Comparison of ENCODE assay signal across 15 cellular contexts in genomic region chr12:4830568-4830967, GRCh38.
DNase-seq lines count a peak whose midpoint lies in the region; ATAC-seq and TF ChIP-seq lines count a peak whose summit lies in the region.
"Had no signal": no experiment of that assay in that cellular context is flagged by ENCODE, and none has a peak within 500 bp of the region (broad histone marks: within the 10 kb centered on the region; RNA-seq: fewer than 3 reads in every experiment).

No MANE protein-coding gene starts in this region.

- H3K36me3 ChIP-seq in neuronal stem cell (replicated peaks in 1 of 2; ENCODE audit: control insufficient read depth in 2 of 2, insufficient read depth in 2 of 2, low read length in 2 of 2): no peaks in the 10 kb centered on the region
- H3K36me3 ChIP-seq in PC-3 (ENCODE audit: low read depth, low read length): no peaks in the 10 kb centered on the region
- H3K36me3 ChIP-seq: SJSA1 had no signal

- no peaks in the 10 kb centered on the region for H3K9me3 ChIP-seq in neuronal stem cell (replicated peaks in 1 of 2; ENCODE audit: control insufficient read depth in 2 of 2, insufficient read depth in 1 of 2, low read depth in 1 of 2, low read length in 2 of 2)
- no peaks in the 10 kb centered on the region for H3K9me3 ChIP-seq in PC-3 (ENCODE audit: low read length)

- H3K27me3 ChIP-seq in neuronal stem cell (ENCODE audit: control insufficient read depth in 3 of 3, insufficient read depth in 3 of 3, low read depth in 1 of 3, low read length in 3 of 3) (no peaks in the 10 kb centered on the region), PC-3 (ENCODE audit: low read length) (peaks cover 39% of the 10 kb centered on the region)
- H3K27me3 ChIP-seq: foreskin keratinocyte had no signal

- H3K36me3 Mint-ChIP-seq in activated CD4-positive, alpha-beta T cell treated with anti-CD3 and anti-CD28 coated beads, Interleukin-2, amount 10 ng/mL, durations not matched to agents 7 days and 5 days (ENCODE audit: low read depth): peaks cover 32% of the 10 kb centered on the region
- H3K36me3 Mint-ChIP-seq in IgD-negative memory B cell: no peaks in the 10 kb centered on the region
- no peaks in the 10 kb centered on the region for H3K36me3 Mint-ChIP-seq in activated CD8-positive, alpha-beta T cell treated with anti-CD3 and anti-CD28 coated beads for 36 hours (ENCODE audit: low read depth)

- no peak overlapping the region for H3K14ac ChIP-seq in neuronal stem cell (ENCODE audit: low read length)

- no peaks in the 10 kb centered on the region for H3K79me1 ChIP-seq in neuronal stem cell (ENCODE audit: low read depth, low read length)

- H3K27ac ChIP-seq in neuronal stem cell (replicated peaks; ENCODE audit: low read length): no peak overlapping the region
- H3K27ac ChIP-seq in PC-3 (ENCODE audit: low read length): no peak overlapping the region
- H3K27ac ChIP-seq: coronary artery, foreskin keratinocyte, PC-9, SJSA1 had no signal

- H2BK15ac ChIP-seq in neuronal stem cell (ENCODE audit: low read length): no peak overlapping the region

- peaks cover 5% of the 10 kb centered on the region for H3K9me3 Mint-ChIP-seq in activated CD4-positive, alpha-beta T cell treated with anti-CD3 and anti-CD28 coated beads, Interleukin-2, amount 10 ng/mL, durations not matched to agents 7 days and 5 days
- no peaks in the 10 kb centered on the region for H3K9me3 Mint-ChIP-seq in IgD-negative memory B cell
- H3K9me3 Mint-ChIP-seq in activated CD8-positive, alpha-beta T cell treated with anti-CD3 and anti-CD28 coated beads for 36 hours: peaks cover 3% of the 10 kb centered on the region

- H3K9me2 ChIP-seq in PC-3 (replicated peaks; ENCODE audit: low read length): no peaks in the 10 kb centered on the region

- H3K4me3 Mint-ChIP-seq in activated CD4-positive, alpha-beta T cell treated with anti-CD3 and anti-CD28 coated beads, Interleukin-2, amount 10 ng/mL, durations not matched to agents 7 days and 5 days: peak overlapping the region; percentile 74
- peak overlapping the region in 3 of 4 donors; percentile 24 to 92 (median 61) for H3K4me3 Mint-ChIP-seq in IgD-negative memory B cell
- no peak overlapping the region for H3K4me3 Mint-ChIP-seq in activated CD8-positive, alpha-beta T cell treated with anti-CD3 and anti-CD28 coated beads for 36 hours

- no peak overlapping the region for H2AK5ac ChIP-seq in neuronal stem cell (ENCODE audit: low read depth, low read length)

- no peak overlapping the region for H2BK5ac ChIP-seq in neuronal stem cell (ENCODE audit: low read length)

- no peaks in the 10 kb centered on the region for H4K20me1 ChIP-seq in PC-3 (ENCODE audit: low read length)

- H2BK120ac ChIP-seq in neuronal stem cell (ENCODE audit: low read depth, low read length): no peak overlapping the region

- no peaks in the 10 kb centered on the region for H3K79me2 ChIP-seq in PC-3 (ENCODE audit: low read length)

- H3K4me1 Mint-ChIP-seq in activated CD4-positive, alpha-beta T cell treated with anti-CD3 and anti-CD28 coated beads, Interleukin-2, amount 10 ng/mL, durations not matched to agents 7 days and 5 days: peaks cover 55% of the 10 kb centered on the region
- H3K4me1 Mint-ChIP-seq in IgD-negative memory B cell: peaks cover 34 to 52% (median 37%) of the 10 kb centered on the region in 3 donors
- peaks cover 62% of the 10 kb centered on the region for H3K4me1 Mint-ChIP-seq in activated CD8-positive, alpha-beta T cell treated with anti-CD3 and anti-CD28 coated beads for 36 hours (ENCODE audit: low read depth)

- intact Hi-C loops in activated CD8-positive, alpha-beta T cell treated with anti-CD3 and anti-CD28 coated beads for 36 hours (cut with micrococcal nuclease): no loop called here
- intact Hi-C loops in PC-3 (cut with micrococcal nuclease): no loop called here

- no peak overlapping the region for H2AFZ ChIP-seq in neuronal stem cell (ENCODE audit: low read length)
- H2AFZ ChIP-seq in PC-3 (ENCODE audit: low read length): no peak overlapping the region
- H2AFZ ChIP-seq: PC-9 had no signal

- no peak for ATAC-seq in activated CD8-positive, alpha-beta T cell treated with anti-CD3 and anti-CD28 coated beads for 36 hours
- ATAC-seq in PC-3: no peak
- ATAC-seq: foreskin keratinocyte had no signal

- DNase-seq in activated CD4-positive, alpha-beta T cell treated with anti-CD3 and anti-CD28 coated beads, Interleukin-2, amount 10 ng/mL, durations not matched to agents 7 days and 5 days: no peak
- DNase-seq in activated CD4-positive, alpha-beta T cell treated with anti-CD3 and anti-CD28 coated beads for 4 hours: no peak
- no peak for DNase-seq in activated CD8-positive, alpha-beta T cell treated with anti-CD3 and anti-CD28 coated beads for 36 hours
- DNase-seq in neuronal stem cell (ENCODE audit: low spot score) (no peak), cerebellar cortex (ENCODE audit: low spot score) (no peak), PC-3 (no peak), SHP77 treated with DMSO at 0.1 percent for 48 hours (lab: John Stamatoyannopoulos, UW) (no peak)
- DNase-seq: activated CD8-positive, alpha-beta memory T cell treated with anti-CD3 and anti-CD28 coated beads for 24 hours; activated effector memory CD4-positive, alpha-beta T cell treated with anti-CD3 and anti-CD28 coated beads, Interleukin-2, amount 50 U/mL, for 16 hours; foreskin keratinocyte; PC-9; stimulated activated CD4-positive, alpha-beta T cell treated with anti-CD3 and anti-CD28 coated beads, Interleukin-12 subunit alpha, Interleukin-12 subunit beta, amount 100 ng/mL, for 4 hours had no signal

- no CpG with 5 or more reads among the region's 12 CpGs for WGBS in neuronal stem cell (ENCODE audit: extremely low coverage in 2 of 2, insufficient read length in 2 of 2, insufficient replicate concordance in 1 of 2), 2 donors

- no peak overlapping the region for H3K9ac ChIP-seq in neuronal stem cell (ENCODE audit: low read depth, low read length, poor library complexity)
- no peak overlapping the region for H3K9ac ChIP-seq in PC-3 (ENCODE audit: low read length)

- H4K91ac ChIP-seq in neuronal stem cell (ENCODE audit: low read depth, low read length, poor library complexity): no peak overlapping the region

- H3K4ac ChIP-seq in neuronal stem cell (ENCODE audit: low read length): no peak overlapping the region

- TF ChIP-seq CTCF in activated CD8-positive, alpha-beta T cell treated with anti-CD3 and anti-CD28 coated beads for 36 hours (IDR thresholded peaks at IDR 0.05): no peak
- TF ChIP-seq CTCF in PC-3 (conservative IDR thresholded peaks at IDR 0.05; ENCODE audit: low read depth, low read length): no peak

- no peak overlapping the region for H4K8ac ChIP-seq in neuronal stem cell (ENCODE audit: low read depth, low read length)

- H3K4me3 ChIP-seq in neuronal stem cell (ENCODE audit: low read length in 2 of 2): no peak overlapping the region
- no peak overlapping the region for H3K4me3 ChIP-seq in PC-3 (ENCODE audit: low read length)
- H3K4me3 ChIP-seq: coronary artery, PC-9, SJSA1 had no signal

- H3K18ac ChIP-seq in neuronal stem cell (ENCODE audit: low read length): no peak overlapping the region

- H3K27me3 Mint-ChIP-seq in activated CD4-positive, alpha-beta T cell treated with anti-CD3 and anti-CD28 coated beads, Interleukin-2, amount 10 ng/mL, durations not matched to agents 7 days and 5 days: peaks cover 3% of the 10 kb centered on the region
- H3K27me3 Mint-ChIP-seq in IgD-negative memory B cell: peaks cover 2% of the 10 kb centered on the region
- H3K27me3 Mint-ChIP-seq in activated CD8-positive, alpha-beta T cell treated with anti-CD3 and anti-CD28 coated beads for 36 hours: no peaks in the 10 kb centered on the region

- peak overlapping the region; percentile 97 for H3K27ac Mint-ChIP-seq in activated CD4-positive, alpha-beta T cell treated with anti-CD3 and anti-CD28 coated beads, Interleukin-2, amount 10 ng/mL, durations not matched to agents 7 days and 5 days
- peak overlapping the region in 2 of 3 donors; percentile 70 to 92 for H3K27ac Mint-ChIP-seq in IgD-negative memory B cell
- peak overlapping the region; percentile 92 for H3K27ac Mint-ChIP-seq in activated CD8-positive, alpha-beta T cell treated with anti-CD3 and anti-CD28 coated beads for 36 hours

- H3K4me1 ChIP-seq in neuronal stem cell (ENCODE audit: control insufficient read depth in 2 of 2, insufficient read depth in 1 of 2, low read depth in 1 of 2, low read length in 2 of 2): peaks cover 0 to 1% of the 10 kb centered on the region in 2 donors
- H3K4me1 ChIP-seq in PC-3 (ENCODE audit: insufficient read depth, low read length): no peaks in the 10 kb centered on the region
- H3K4me1 ChIP-seq: foreskin keratinocyte, SJSA1 had no signal

- H3F3A ChIP-seq in PC-3 (ENCODE audit: low read length, unreplicated experiment): no peaks in the 10 kb centered on the region

- peak overlapping the region; percentile 14 for H2BK12ac ChIP-seq in neuronal stem cell (ENCODE audit: low read length)

- no peak overlapping the region for H3K23ac ChIP-seq in neuronal stem cell (ENCODE audit: low read depth, low read length, poor library complexity)

- no TSS peak for BruUV-seq in PC-3 (replicated peaks; lab: Mats Ljungman, UMichigan)

- no peak overlapping the region for H3K4me2 ChIP-seq in neuronal stem cell (ENCODE audit: insufficient read depth, low read length, poor library complexity, severe bottlenecking)
- no peak overlapping the region for H3K4me2 ChIP-seq in PC-3 (ENCODE audit: low read length)
- H3K4me2 ChIP-seq: PC-9 had no signal

- CTCF ChIA-PET in activated CD4-positive, alpha-beta T cell treated with anti-CD3 and anti-CD28 coated beads, Interleukin-2, amount 10 ng/mL, durations not matched to agents 7 days and 5 days (lab: Charles Lee): interaction anchor here (1.3 to 12.6 kb wide), 3 partner anchors 12 to 184 kb away, joined by 3 to 70 read pairs (median 4); no protein-coding TSS in a partner anchor
- CTCF ChIA-PET in activated CD8-positive, alpha-beta T cell treated with anti-CD3 and anti-CD28 coated beads for 36 hours (lab: Charles Lee): interaction anchor here (1.2 to 1.6 kb wide), 3 partner anchors 20 to 27 kb away, joined by 3 to 4 read pairs (median 4); no protein-coding TSS in a partner anchor
- CTCF ChIA-PET in PC-3 (lab: Charles Lee): no interaction called here

- POLR2A ChIA-PET in activated CD4-positive, alpha-beta T cell treated with anti-CD3 and anti-CD28 coated beads, Interleukin-2, amount 10 ng/mL, durations not matched to agents 7 days and 5 days (lab: Charles Lee): interaction anchor here (0.5 kb wide), 1 partner anchor 10 kb away, joined by 3 read pairs; no protein-coding TSS in a partner anchor
- POLR2A ChIA-PET in activated CD8-positive, alpha-beta T cell treated with anti-CD3 and anti-CD28 coated beads for 36 hours (lab: Charles Lee): no interaction called here
- POLR2A ChIA-PET in PC-3 (lab: Charles Lee; ENCODE audit: unreplicated experiment): no interaction called here
